In the genomic region with DNA sequence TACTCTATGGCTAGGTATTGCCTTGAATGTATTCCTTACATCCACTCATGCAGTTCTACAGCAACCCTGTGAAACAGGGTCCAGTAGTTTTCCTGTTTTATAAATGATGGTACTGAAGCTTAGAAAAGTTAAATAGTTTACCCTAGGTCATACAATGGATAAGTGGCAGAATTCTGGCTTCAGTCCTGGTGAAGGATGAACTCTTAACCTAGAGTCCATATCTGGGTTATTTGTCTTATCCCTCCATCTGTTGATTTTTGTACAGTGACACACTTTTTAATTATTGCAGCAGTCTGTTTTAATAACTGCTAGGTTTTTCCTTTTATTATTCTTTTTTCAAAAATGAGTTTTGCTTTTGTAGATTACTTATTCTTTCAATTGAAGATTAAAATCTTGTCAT, we compare ENCODE assay signal across 17 cellular contexts.
A peak's percentile ranks its signal among the peaks of the same experiment; 100 is the strongest.
DNase-seq lines count a peak whose midpoint lies in the region; ATAC-seq and TF ChIP-seq lines count a peak whose summit lies in the region.
"Had no signal": no experiment of that assay in that cellular context is flagged by ENCODE, and none has a peak within 500 bp of the region (broad histone marks: within the 10 kb centered on the region; RNA-seq: fewer than 3 reads in every experiment).

No MANE protein-coding gene starts in this region.

- POLR2A ChIA-PET in Panc1 (lab: Charles Lee) = no interaction called here

- TF ChIP-seq CTCF in Panc1 (IDR thresholded peaks at IDR 0.05) = no peak
- TF ChIP-seq CTCF in right lobe of liver (IDR thresholded peaks at IDR 0.05) = no peak

- intact Hi-C loops in Panc1 (cut with micrococcal nuclease; ENCODE audit: unreplicated experiment) (no loop called here), right lobe of liver (cut with DNase I) (no loop called here)

- TF ChIP-seq POLR2A in right lobe of liver (IDR thresholded peaks at IDR 0.05) = no peak

- DNase-seq in DMS 273 (lab: John Stamatoyannopoulos, UW; ENCODE audit: unreplicated experiment) = peak; percentile 28
- no peak for DNase-seq in DMS 273 treated with DMSO at 0.1 percent for 48 hours (lab: John Stamatoyannopoulos, UW)
- DNase-seq in G401 (ENCODE audit: low spot score) = peak; percentile 72
- no peak for DNase-seq in Panc1 (ENCODE audit: low read depth, low spot score)
- no peak for DNase-seq in right lobe of liver
- no peak for DNase-seq in activated effector memory CD4-positive, alpha-beta T cell treated with Interleukin-2 at 50 U/mL for 16 hours
- no peak for DNase-seq in GM03348 (ENCODE audit: low spot score)
- DNase-seq: AML-193; Caco-2; CD8-positive, alpha-beta memory T cell; GDM1; GM23248; H7; IMR-90 had no signal

- H3K4me3 ChIP-seq in Panc1 (ENCODE audit: low read depth in 2 of 2, low read length in 2 of 2) (no peak overlapping the region), right lobe of liver (no peak overlapping the region)
- H3K4me3 ChIP-seq: BLaER1, GM23248 had no signal

- H3K4me1 ChIP-seq in Panc1 (ENCODE audit: control insufficient read depth, insufficient read depth, low read length) = peaks cover 5% of the 10 kb centered on the region; the same call in 1 of the 2 replicates
- peaks cover 0 to 10% (median 0%) of the 10 kb centered on the region in 4 donors for H3K4me1 ChIP-seq in right lobe of liver
- H3K4me1 ChIP-seq: BLaER1, Caco-2 had no signal

- CTCF ChIA-PET in Panc1 (lab: Charles Lee) = no interaction called here

- ATAC-seq in Panc1 = no peak
- peak; percentile 71 to 94 (median 81) for ATAC-seq in right lobe of liver
- no peak for ATAC-seq in GM18873 (IDR thresholded peaks at IDR 0.05; ENCODE audit: low FRiP score, unreplicated experiment)

- H3K36me3 ChIP-seq in Panc1 (ENCODE audit: control insufficient read depth, insufficient read depth, low read length) (no peaks in the 10 kb centered on the region), right lobe of liver (no peaks in the 10 kb centered on the region)
- H3K36me3 ChIP-seq: BLaER1 had no signal

- H3K9me3 ChIP-seq in Panc1 (ENCODE audit: control insufficient read depth, insufficient read depth, low read depth, low read length) = no peaks in the 10 kb centered on the region
- no peaks in the 10 kb centered on the region for H3K9me3 ChIP-seq in right lobe of liver
- H3K9me3 ChIP-seq: BLaER1, Caco-2 had no signal

- in situ Hi-C loops in G401 (cut with HindIII; ENCODE audit: low sequenced_read_pairs) (no loop called here), Panc1 (cut with HindIII; ENCODE audit: low pct_unique_long_range_greater_than_20kb, low sequenced_read_pairs) (no loop called here)

- BruUV-seq in Panc1 (replicated peaks; lab: Mats Ljungman, UMichigan) = no TSS peak

- H3K27me3 ChIP-seq in Panc1 (ENCODE audit: control insufficient read depth, insufficient read depth, low read length) (no peaks in the 10 kb centered on the region), right lobe of liver (no peaks in the 10 kb centered on the region)
- H3K27me3 ChIP-seq: BLaER1 had no signal

- peak overlapping the region; percentile 58; the same call in 1 of the 2 replicates for H3K27ac ChIP-seq in Panc1 (ENCODE audit: low read length)
- H3K27ac ChIP-seq in right lobe of liver = no peak overlapping the region
- H3K27ac ChIP-seq: 22Rv1, BLaER1, GM23248 had no signal

Comparison
In these comparisons a context has a peak if more than half of its experiments do, and no peak if none do; other contexts are left out.
1. DNase-seq: peak in DMS 273 (single experiment) and G401 (single experiment); none in DMS 273 treated with DMSO at 0.1 percent for 48 hours (single experiment), Panc1 (single experiment), right lobe of liver (0 of 3), activated effector memory CD4-positive, alpha-beta T cell treated with Interleukin-2 at 50 U/mL for 16 hours (single experiment) and GM03348 (single experiment).
2. ATAC-seq: peak in right lobe of liver (4 of 4); none in Panc1 (single experiment) and GM18873 (single experiment).